Comparison of ENCODE assay signal across 8 cellular contexts in genomic region chr4:99447079-99447478, GRCh38. TPM values are rescaled to one million over a fixed set of nuclear protein-coding genes. Genes with fewer than 3 reads are reported as not detected.
A peak's percentile ranks its signal among the peaks of the same experiment; 100 is the strongest.
DNase-seq lines count a peak whose midpoint lies in the region; ATAC-seq and TF ChIP-seq lines count a peak whose summit lies in the region.

No MANE protein-coding gene starts in this region.

- CTCF ChIA-PET in activated naive CD4-positive, alpha-beta T cell treated with anti-CD3 and anti-CD28 coated beads for 36 hours (lab: Charles Lee) = interaction anchor here (2.4 kb wide), 1 partner anchor 16 kb away, joined by 10 read pairs; no protein-coding TSS in a partner anchor

- no peaks in the 10 kb centered on the region; the same call in 1 of the 2 replicates for H3K9me3 ChIP-seq in SJSA1 (replicated peaks)
- H3K9me3 ChIP-seq in testis = no peaks in the 10 kb centered on the region

- H3K9me3 Mint-ChIP-seq in activated naive CD4-positive, alpha-beta T cell treated with anti-CD3 and anti-CD28 coated beads for 36 hours = peaks cover 13% of the 10 kb centered on the region

- H3K36me3 Mint-ChIP-seq in activated naive CD4-positive, alpha-beta T cell treated with anti-CD3 and anti-CD28 coated beads for 36 hours (ENCODE audit: low read depth) = no peaks in the 10 kb centered on the region

- ATAC-seq in HG03025 (IDR thresholded peaks at IDR 0.05; ENCODE audit: low FRiP score, unreplicated experiment) (peak; percentile 75), omental fat pad (ENCODE audit: low FRiP score) (no peak)

- H3K36me3 ChIP-seq in SJSA1 (no peaks in the 10 kb centered on the region), testis (ENCODE audit: low read depth, missing control alignments) (no peaks in the 10 kb centered on the region)

- intact Hi-C loops in activated naive CD4-positive, alpha-beta T cell treated with anti-CD3 and anti-CD28 coated beads for 36 hours (cut with micrococcal nuclease) = loop anchor here (1.0 kb wide), 1 partner anchor 60 kb away; no protein-coding TSS in a partner anchor
- intact Hi-C loops in testis (cut with DNase I; ENCODE audit: low total_unique reads) = no loop called here

- no peak overlapping the region for H3K27ac Mint-ChIP-seq in activated naive CD4-positive, alpha-beta T cell treated with anti-CD3 and anti-CD28 coated beads for 36 hours

- no peak overlapping the region for H3K4me3 ChIP-seq in SJSA1
- no peak overlapping the region for H3K4me3 ChIP-seq in testis

- peaks cover 12% of the 10 kb centered on the region for H3K4me1 Mint-ChIP-seq in activated naive CD4-positive, alpha-beta T cell treated with anti-CD3 and anti-CD28 coated beads for 36 hours (ENCODE audit: low read depth)

- H3K27ac ChIP-seq in SJSA1 (peak overlapping the region; percentile 12; the same call in 1 of the 2 replicates), testis (no peak overlapping the region)

- no peaks in the 10 kb centered on the region for H3K27me3 ChIP-seq in SJSA1 (replicated peaks)
- H3K27me3 ChIP-seq in testis = no peaks in the 10 kb centered on the region

- H3K4me3 Mint-ChIP-seq in activated naive CD4-positive, alpha-beta T cell treated with anti-CD3 and anti-CD28 coated beads for 36 hours = no peak overlapping the region

- H3K4me1 ChIP-seq in SJSA1 (replicated peaks) (peaks cover 8% of the 10 kb centered on the region), testis (no peaks in the 10 kb centered on the region)

- peak; percentile 36 for DNase-seq in activated naive CD4-positive, alpha-beta T cell treated with anti-CD3 and anti-CD28 coated beads for 36 hours
- no peak for DNase-seq in activated naive CD4-positive, alpha-beta T cell treated with Interleukin-2 at 50 U/mL for 16 hours
- DNase-seq in SJSA1 (ENCODE audit: low read depth in 1 of 2, low spot score in 2 of 2) (peak in 1 of 2 experiments; percentile 38), kidney glomerular epithelial cell (lab: John Stamatoyannopoulos, UW) (peak; percentile 73), testis (no peak), omental fat pad (ENCODE audit: low spot score) (no peak), SIG-M5 treated with dmso at 0.1 percent for 504 hours (lab: John Stamatoyannopoulos, UW; ENCODE audit: unreplicated experiment) (no peak)

- TF ChIP-seq POLR2A in testis (IDR thresholded peaks at IDR 0.05) = no peak

- no peak for TF ChIP-seq CTCF in testis (IDR thresholded peaks at IDR 0.05)
- TF ChIP-seq CTCF in omental fat pad (IDR thresholded peaks at IDR 0.05) = no peak

- 49 to 51% methylated on average over 3 of the region's 3 CpGs for WGBS in testis, 2 donors

- H3K27me3 Mint-ChIP-seq in activated naive CD4-positive, alpha-beta T cell treated with anti-CD3 and anti-CD28 coated beads for 36 hours (ENCODE audit: low read depth) = peaks cover 2% of the 10 kb centered on the region

RNA-seq across cellular contexts. Expression of gene ADH7, which starts 11.9 kb away (rescaled TPM):
- not detected for total RNA-seq in activated naive CD4-positive, alpha-beta T cell treated with anti-CD3 and anti-CD28 coated beads for 36 hours
- not detected in 2 replicates for total RNA-seq in SJSA1 (2014; rRNA removed; shearing (Covaris generic))
- total RNA-seq in testis (not detected), omental fat pad (not detected)
- not detected for polyA plus RNA-seq in testis (ENCODE audit: insufficient read depth, low read depth, low replicate concordance)

Comparison
In these comparisons a context has a peak if more than half of its experiments do, and no peak if none do; other contexts are left out.
1. DNase-seq: peak in activated naive CD4-positive, alpha-beta T cell treated with anti-CD3 and anti-CD28 coated beads for 36 hours (single experiment) and kidney glomerular epithelial cell (single experiment); none in activated naive CD4-positive, alpha-beta T cell treated with Interleukin-2 at 50 U/mL for 16 hours (single experiment), testis (single experiment), omental fat pad (single experiment) and SIG-M5 treated with dmso at 0.1 percent for 504 hours (single experiment).